ENCODE assay signal across 8 cellular contexts in the genomic region with DNA sequence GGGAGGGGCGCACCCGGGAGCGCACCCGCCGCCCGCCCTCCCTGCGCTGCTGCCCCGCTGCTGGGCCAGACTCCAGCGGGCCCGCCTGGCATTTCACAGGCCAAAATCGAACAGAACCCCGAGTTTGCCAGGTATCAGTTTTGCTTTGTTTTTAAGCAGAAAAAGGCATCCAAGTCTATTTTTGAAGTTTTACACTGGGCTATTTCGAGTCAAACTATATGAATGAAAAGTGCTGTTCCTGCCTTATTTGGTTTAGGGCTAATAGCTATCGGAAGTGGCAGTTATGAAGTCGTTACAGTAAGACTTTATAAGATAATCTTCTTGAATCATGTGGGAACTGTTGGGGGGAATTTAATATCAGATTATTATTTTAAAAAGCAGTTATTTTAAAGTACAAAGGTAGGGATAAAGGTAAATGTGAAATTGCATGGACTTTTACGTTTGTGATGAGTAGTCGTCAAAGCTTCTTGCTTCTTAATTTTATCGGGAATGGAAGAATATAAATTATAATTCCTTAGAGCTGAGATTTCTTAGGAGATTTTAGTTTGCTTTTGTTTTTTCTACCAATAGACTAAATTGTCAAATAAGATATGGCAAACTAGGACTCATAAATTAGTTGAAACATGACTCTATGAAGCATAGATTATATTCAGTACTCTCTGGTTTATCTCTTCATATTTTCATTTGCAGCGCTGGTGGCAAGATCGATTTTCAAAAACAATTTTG. TPM values are rescaled to one million over a fixed set of nuclear protein-coding genes. Genes with fewer than 3 reads are reported as not detected.
DNase-seq lines count a peak whose midpoint lies in the region; ATAC-seq, FAIRE-seq and TF ChIP-seq lines count a peak whose summit lies in the region.

No MANE protein-coding gene starts in this region.

- TF ChIP-seq CTCF in PC-3 (conservative IDR thresholded peaks at IDR 0.05; ENCODE audit: low read depth, low read length) (no peak), epithelial cell of proximal tubule (conservative IDR thresholded peaks at IDR 0.05; ENCODE audit: low read depth, low read length) (no peak), pancreas (IDR thresholded peaks at IDR 0.05) (no peak)

- CTCF ChIA-PET in PC-3 (lab: Charles Lee) = no interaction called here

- intact Hi-C loops in PC-3 (cut with micrococcal nuclease) (loop anchor here (5.0 kb wide), 1 partner anchor 387 kb away; no protein-coding TSS in a partner anchor), pancreas (cut with DNase I) (no loop called here)

- H3K4me2 ChIP-seq in PC-3 (ENCODE audit: low read length) = peak overlapping the region; percentile 95

- H3K4me3 ChIP-seq in PC-3 (ENCODE audit: low read length) (peak overlapping the region; percentile 91), epithelial cell of proximal tubule (ENCODE audit: low read depth, low read length) (peak overlapping the region; percentile 90), pancreas (peak overlapping the region; percentile 35 to 74 (median 47))

- peak overlapping the region; percentile 57; the same call in 1 of the 2 replicates for H3K9ac ChIP-seq in PC-3 (ENCODE audit: low read length)

- H3K36me3 ChIP-seq in PC-3 (ENCODE audit: low read depth, low read length) = no peaks in the 10 kb centered on the region
- H3K36me3 ChIP-seq in pancreas = no peaks in the 10 kb centered on the region

- ATAC-seq in GM21367 (IDR thresholded peaks at IDR 0.05; ENCODE audit: unreplicated experiment) (peak; percentile 15), PC-3 (0 out of 2 replicates have a peak, but pooled peaks have one; percentile 2), pancreas (no peak), HG03025 (IDR thresholded peaks at IDR 0.05; ENCODE audit: low FRiP score, unreplicated experiment) (no peak)

- POLR2A ChIA-PET in PC-3 (lab: Charles Lee; ENCODE audit: unreplicated experiment) = interaction anchor here (0.6 kb wide), 1 partner anchor 10 kb away, joined by 3 read pairs; no protein-coding TSS in a partner anchor

- no peak for FAIRE-seq in pancreas (lab: Jason Lieb, UNC)

- H3K4me1 ChIP-seq in PC-3 (ENCODE audit: insufficient read depth, low read length) (peaks cover 5% of the 10 kb centered on the region; the same call in 1 of the 2 replicates), pancreas (no peaks in the 10 kb centered on the region)

- DNase-seq in PC-3 (no peak), epithelial cell of proximal tubule (ENCODE audit: low read depth) (no peak), pancreas (no peak), NCI-H1436 (lab: John Stamatoyannopoulos, UW) (no peak), NCI-H1105 treated with DMSO at 0.1 percent for 48 hours (lab: John Stamatoyannopoulos, UW) (no peak), hippocampal formation (lab: John Stamatoyannopoulos, UW) (no peak)

- peak overlapping the region; percentile 98 for H2AFZ ChIP-seq in PC-3 (ENCODE audit: low read length)

- H3K27me3 ChIP-seq in PC-3 (ENCODE audit: low read length) (no peaks in the 10 kb centered on the region), pancreas (no peaks in the 10 kb centered on the region)

- H3K9me3 ChIP-seq in PC-3 (ENCODE audit: low read length) (no peaks in the 10 kb centered on the region), pancreas (no peaks in the 10 kb centered on the region)

- no peaks in the 10 kb centered on the region for H3F3A ChIP-seq in PC-3 (ENCODE audit: low read length, unreplicated experiment)

- 0 out of 2 replicates have a peak, but pooled peaks cover 5% of the 10 kb centered on the region for H3K79me2 ChIP-seq in PC-3 (ENCODE audit: low read length)

- H4K20me1 ChIP-seq in PC-3 (ENCODE audit: low read length) = no peaks in the 10 kb centered on the region

- no peaks in the 10 kb centered on the region for H3K9me2 ChIP-seq in PC-3 (replicated peaks; ENCODE audit: low read length)

- TSS peak; percentile 30 for BruUV-seq in PC-3 (replicated peaks; lab: Mats Ljungman, UMichigan)

- H3K27ac ChIP-seq in PC-3 (ENCODE audit: low read length) (no peak overlapping the region), pancreas (peak overlapping the region in 2 of 4 donors; percentile 23 to 25)

- WGBS in pancreas, 2 donors = 20 to 29% methylated on average over 16 to 20 of the region's 20 CpGs

RNA-seq across cellular contexts. Expression of gene MSRB3, which starts 1.1 kb away (rescaled TPM):
- total RNA-seq in PC-3 (2014; rRNA removed) (4.5 and 5.9 TPM in 2 replicates), epithelial cell of proximal tubule (4.0 and 11.4 TPM in 2 replicates), pancreas (10 to 100 TPM in 2 of 6 donors, 1 to 10 TPM in 4; 3.2 to 11.8 (median 4.0) TPM)
- polyA plus RNA-seq in pancreas = 1 to 10 TPM; 3.6 to 3.9 TPM

Comparison
In these comparisons a context has a peak if more than half of its experiments do, and no peak if none do; other contexts are left out.
1. ATAC-seq: peak in GM21367 (single experiment) and PC-3 (single experiment); none in pancreas (0 of 4) and HG03025 (single experiment).
2. Peak in every context shown above with its lines, with median percentiles within 50 percentile points of each other: H3K4me3 ChIP-seq.